ENCODE assay signal across 1 cellular context in genomic region chr19:2475018-2475701, GRCh38.
TF ChIP-seq lines count a peak whose summit lies in the region.

No MANE protein-coding gene starts in this region.

TF ChIP-seq in HepG2, 621 proteins besides CTCF, POLR2A, EP300 and RAD21 (continued from another document and continues in another):
- TF ChIP-seq HNF1B (CRISPR knock-in tag; IDR thresholded peaks at IDR 0.05) (no peak), ZNF552 (CRISPR knock-in tag; IDR thresholded peaks at IDR 0.05; ENCODE audit: borderline replicate concordance) (0 out of 2 replicates have a peak, but pooled peaks have one; percentile 1), ZGPAT (CRISPR knock-in tag; IDR thresholded peaks at IDR 0.05) (no peak; the same call in 1 of the 2 replicates), ZNF337 (CRISPR knock-in tag; IDR thresholded peaks at IDR 0.05; ENCODE audit: borderline replicate concordance, low read depth) (no peak), ZMYM3 (CRISPR knock-in tag; IDR thresholded peaks at IDR 0.05) (peak; percentile 99), ZNF629 (CRISPR knock-in tag; conservative IDR thresholded peaks at IDR 0.05) (peak; percentile 100), TEAD2 (CRISPR knock-in tag; IDR thresholded peaks at IDR 0.05) (0 out of 2 replicates have a peak, but pooled peaks have one; percentile 46), HOXA9 (CRISPR knock-in tag; IDR thresholded peaks at IDR 0.05; ENCODE audit: borderline replicate concordance) (peak; percentile 41; the same call in 1 of the 2 replicates), ZNF33B (CRISPR knock-in tag; IDR thresholded peaks at IDR 0.05) (no peak; the same call in 1 of the 2 replicates), NONO (IDR thresholded peaks at IDR 0.05) (no peak), NONO (CRISPR knock-in tag; conservative IDR thresholded peaks at IDR 0.05) (no peak; the same call in 1 of the 2 replicates), NFATC3 (CRISPR knock-in tag; IDR thresholded peaks at IDR 0.05) (no peak), ELK4 (CRISPR knock-in tag; IDR thresholded peaks at IDR 0.05; ENCODE audit: borderline replicate concordance) (no peak), ZNF660 (CRISPR knock-in tag; IDR thresholded peaks at IDR 0.05; ENCODE audit: borderline replicate concordance, low read depth) (no peak), ZNF841 (CRISPR knock-in tag; IDR thresholded peaks at IDR 0.05; ENCODE audit: borderline replicate concordance) (no peak), ZBTB8A (CRISPR knock-in tag; IDR thresholded peaks at IDR 0.05; ENCODE audit: borderline replicate concordance, low read depth) (0 out of 2 replicates have a peak, but pooled peaks have one; percentile 67), CREB1 (IDR thresholded peaks at IDR 0.05) (no peak), CREB1 (CRISPR knock-in tag; IDR thresholded peaks at IDR 0.05) (no peak), TFDP2 (CRISPR knock-in tag; IDR thresholded peaks at IDR 0.05) (no peak), HOMEZ (CRISPR knock-in tag; IDR thresholded peaks at IDR 0.05; ENCODE audit: low read depth) (no peak), ZKSCAN1 (IDR thresholded peaks at IDR 0.05; ENCODE audit: low read length) (no peak), TRIM22 (IDR thresholded peaks at IDR 0.05) (no peak), ATF2 (CRISPR knock-in tag; IDR thresholded peaks at IDR 0.05) (no peak), CHD2 (IDR thresholded peaks at IDR 0.05; ENCODE audit: low read depth, low read length) (no peak), HBP1 (CRISPR knock-in tag; IDR thresholded peaks at IDR 0.05; ENCODE audit: low read depth) (no peak), PITX1 (CRISPR knock-in tag; IDR thresholded peaks at IDR 0.05) (no peak), ZNF235 (CRISPR knock-in tag; IDR thresholded peaks at IDR 0.05; ENCODE audit: borderline replicate concordance) (no peak), ISX (CRISPR knock-in tag; conservative IDR thresholded peaks at IDR 0.05) (no peak), MYC (CRISPR knock-in tag; IDR thresholded peaks at IDR 0.05; ENCODE audit: borderline replicate concordance) (peak; percentile 45), CEBPG (CRISPR knock-in tag; IDR thresholded peaks at IDR 0.05) (no peak), SALL2 (CRISPR knock-in tag; IDR thresholded peaks at IDR 0.05) (no peak), NRL (CRISPR knock-in tag; IDR thresholded peaks at IDR 0.05; ENCODE audit: borderline replicate concordance) (no peak), ZXDC (CRISPR knock-in tag; IDR thresholded peaks at IDR 0.05) (no peak), POGZ (CRISPR knock-in tag; IDR thresholded peaks at IDR 0.05) (no peak), NKX3-1 (CRISPR knock-in tag; IDR thresholded peaks at IDR 0.05) (no peak), AGO2 (optimal IDR thresholded peaks at IDR 0.05; ENCODE audit: low read depth, low read length) (no peak), RARA (CRISPR knock-in tag; IDR thresholded peaks at IDR 0.05) (0 out of 2 replicates have a peak, but pooled peaks have one; percentile 3), RFXANK (CRISPR knock-in tag; IDR thresholded peaks at IDR 0.05) (no peak), MTA1 (CRISPR knock-in tag; IDR thresholded peaks at IDR 0.05; ENCODE audit: borderline replicate concordance) (no peak; the same call in 1 of the 2 replicates), ZFAT (CRISPR knock-in tag; conservative IDR thresholded peaks at IDR 0.05) (no peak), AHDC1 (CRISPR knock-in tag; IDR thresholded peaks at IDR 0.05; ENCODE audit: borderline replicate concordance) (no peak)
